Comparison of ENCODE assay signal across 1 cellular context in the genomic region with DNA sequence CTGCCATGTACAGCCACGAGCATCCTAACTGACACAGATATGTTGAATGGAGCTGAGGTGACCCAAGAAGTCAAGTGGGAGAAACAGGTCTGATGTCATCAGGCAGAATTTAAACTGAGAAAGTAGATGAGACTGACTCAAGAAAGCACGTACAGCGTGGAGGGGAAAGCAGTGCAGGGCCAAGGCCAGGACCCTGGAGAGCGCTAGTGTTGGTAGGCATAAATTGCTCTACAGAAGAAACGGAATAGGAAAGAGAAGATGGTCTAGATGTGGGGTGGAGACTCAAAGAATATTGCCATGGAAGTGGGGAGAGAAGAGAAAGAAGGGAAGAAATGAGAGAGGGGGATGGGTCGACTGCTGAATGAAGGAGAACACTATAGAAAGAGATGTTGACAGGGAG.
TF ChIP-seq lines count a peak whose summit lies in the region.

No MANE protein-coding gene starts in this region.

TF ChIP-seq in HepG2, 621 proteins besides CTCF, POLR2A, EP300 and RAD21:
- TF ChIP-seq MIER2 (CRISPR knock-in tag; IDR thresholded peaks at IDR 0.05) (peak; percentile 86; the same call in 1 of the 2 replicates), HMG20B (CRISPR knock-in tag; conservative IDR thresholded peaks at IDR 0.05) (no peak)
- TF ChIP-seq, protein P1, sequence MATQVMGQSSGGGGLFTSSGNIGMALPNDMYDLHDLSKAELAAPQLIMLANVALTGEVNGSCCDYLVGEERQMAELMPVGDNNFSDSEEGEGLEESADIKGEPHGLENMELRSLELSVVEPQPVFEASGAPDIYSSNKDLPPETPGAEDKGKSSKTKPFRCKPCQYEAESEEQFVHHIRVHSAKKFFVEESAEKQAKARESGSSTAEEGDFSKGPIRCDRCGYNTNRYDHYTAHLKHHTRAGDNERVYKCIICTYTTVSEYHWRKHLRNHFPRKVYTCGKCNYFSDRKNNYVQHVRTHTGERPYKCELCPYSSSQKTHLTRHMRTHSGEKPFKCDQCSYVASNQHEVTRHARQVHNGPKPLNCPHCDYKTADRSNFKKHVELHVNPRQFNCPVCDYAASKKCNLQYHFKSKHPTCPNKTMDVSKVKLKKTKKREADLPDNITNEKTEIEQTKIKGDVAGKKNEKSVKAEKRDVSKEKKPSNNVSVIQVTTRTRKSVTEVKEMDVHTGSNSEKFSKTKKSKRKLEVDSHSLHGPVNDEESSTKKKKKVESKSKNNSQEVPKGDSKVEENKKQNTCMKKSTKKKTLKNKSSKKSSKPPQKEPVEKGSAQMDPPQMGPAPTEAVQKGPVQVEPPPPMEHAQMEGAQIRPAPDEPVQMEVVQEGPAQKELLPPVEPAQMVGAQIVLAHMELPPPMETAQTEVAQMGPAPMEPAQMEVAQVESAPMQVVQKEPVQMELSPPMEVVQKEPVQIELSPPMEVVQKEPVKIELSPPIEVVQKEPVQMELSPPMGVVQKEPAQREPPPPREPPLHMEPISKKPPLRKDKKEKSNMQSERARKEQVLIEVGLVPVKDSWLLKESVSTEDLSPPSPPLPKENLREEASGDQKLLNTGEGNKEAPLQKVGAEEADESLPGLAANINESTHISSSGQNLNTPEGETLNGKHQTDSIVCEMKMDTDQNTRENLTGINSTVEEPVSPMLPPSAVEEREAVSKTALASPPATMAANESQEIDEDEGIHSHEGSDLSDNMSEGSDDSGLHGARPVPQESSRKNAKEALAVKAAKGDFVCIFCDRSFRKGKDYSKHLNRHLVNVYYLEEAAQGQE (IDR thresholded peaks at IDR 0.05; ENCODE audit: borderline replicate concordance in 1 of 2, low read depth in 1 of 2, low read length in 2 of 2) = peak; percentile 52 to 90
